Comparison of ENCODE assay signal across 8 cellular contexts in the genomic region with DNA sequence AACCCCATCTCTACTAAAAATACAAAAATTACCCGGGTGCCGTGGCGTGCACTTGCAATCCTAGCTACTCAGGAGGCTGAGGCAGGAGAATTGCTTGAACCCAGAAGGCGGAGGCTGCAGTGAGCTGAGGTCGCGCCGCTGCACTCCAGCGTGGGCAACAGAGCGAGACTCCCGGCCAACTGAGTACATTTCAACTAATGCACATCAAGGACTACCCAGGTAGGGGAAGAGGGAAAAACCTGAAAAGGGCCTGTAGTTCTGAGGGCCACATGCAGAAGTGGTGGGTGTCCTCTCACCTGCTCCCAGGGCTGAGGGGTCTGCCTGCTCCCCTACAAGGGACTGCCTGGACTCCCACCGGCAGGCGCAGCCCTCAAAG. TPM values are rescaled to one million over a fixed set of nuclear protein-coding genes. Genes with fewer than 3 reads are reported as not detected.
DNase-seq lines count a peak whose midpoint lies in the region; ATAC-seq, FAIRE-seq and TF ChIP-seq lines count a peak whose summit lies in the region.
"Had no signal": no experiment of that assay in that cellular context is flagged by ENCODE, and none has a peak within 500 bp of the region (broad histone marks: within the 10 kb centered on the region; RNA-seq: fewer than 3 reads in every experiment).

No MANE protein-coding gene starts in this region.

- peak overlapping the region in 3 of 5 donors; percentile 26 to 77 (median 72) for H3K27ac ChIP-seq in adrenal gland

- no peak for FAIRE-seq in GM12892 (lab: Jason Lieb, UNC)

- no peaks in the 10 kb centered on the region for H3K36me3 Mint-ChIP-seq in HFFc6 (ENCODE audit: low read depth)

- H3K27ac Mint-ChIP-seq in HFFc6 = peak overlapping the region; percentile 89
- peak overlapping the region; percentile 71 to 84 for H3K27ac Mint-ChIP-seq in stimulated activated naive CD8-positive, alpha-beta T cell treated with anti-CD3 and anti-CD28 coated beads, Interleukin-15, amount 100 ng/mL, for 72 hours

- TF ChIP-seq POLR2A in adrenal gland (IDR thresholded peaks at IDR 0.05) (no peak), GM12892 (IDR thresholded peaks at IDR 0.05; ENCODE audit: low read depth, low read length) (no peak)

- ATAC-seq in stimulated activated naive CD8-positive, alpha-beta T cell treated with anti-CD3 and anti-CD28 coated beads, Interleukin-15, amount 100 ng/mL, for 72 hours = no peak
- ATAC-seq in omental fat pad (ENCODE audit: low FRiP score) (no peak), HG02763 (IDR thresholded peaks at IDR 0.05; ENCODE audit: unreplicated experiment) (no peak)

- intact Hi-C loops in adrenal gland (cut with DNase I) = no loop called here

- WGBS in adrenal gland, 4 donors = 75 to 81% (median 79%) methylated on average over 12 of the region's 12 CpGs

- no peaks in the 10 kb centered on the region for H3K9me3 Mint-ChIP-seq in HFFc6
- H3K9me3 Mint-ChIP-seq in stimulated activated naive CD8-positive, alpha-beta T cell treated with anti-CD3 and anti-CD28 coated beads, Interleukin-15, amount 100 ng/mL, for 72 hours = no peaks in the 10 kb centered on the region

- H3K36me3 ChIP-seq in adrenal gland (replicated peaks in 1 of 2) = no peaks in the 10 kb centered on the region
- no peaks in the 10 kb centered on the region for H3K36me3 ChIP-seq in kidney epithelial cell (ENCODE audit: control insufficient read depth, insufficient read depth, low read length)

- peak overlapping the region in 1 of 4 donors; percentile 38 for H3K4me3 ChIP-seq in adrenal gland
- H3K4me3 ChIP-seq in kidney epithelial cell (ENCODE audit: low read depth, low read length) = peak overlapping the region; percentile 67

- H3K4me3 Mint-ChIP-seq in HFFc6 = peak overlapping the region; percentile 85
- peak overlapping the region; percentile 74 to 76 for H3K4me3 Mint-ChIP-seq in stimulated activated naive CD8-positive, alpha-beta T cell treated with anti-CD3 and anti-CD28 coated beads, Interleukin-15, amount 100 ng/mL, for 72 hours

- no peaks in the 10 kb centered on the region; the same call in 1 of the 2 replicates for H3K27me3 Mint-ChIP-seq in HFFc6 (ENCODE audit: insufficient read depth)
- peaks cover 4% of the 10 kb centered on the region for H3K27me3 Mint-ChIP-seq in stimulated activated naive CD8-positive, alpha-beta T cell treated with anti-CD3 and anti-CD28 coated beads, Interleukin-15, amount 100 ng/mL, for 72 hours

- H3K4me1 Mint-ChIP-seq in HFFc6 (ENCODE audit: low read depth) = peaks cover 69% of the 10 kb centered on the region
- peaks cover 53% of the 10 kb centered on the region for H3K4me1 Mint-ChIP-seq in stimulated activated naive CD8-positive, alpha-beta T cell treated with anti-CD3 and anti-CD28 coated beads, Interleukin-15, amount 100 ng/mL, for 72 hours

- H3K4me1 ChIP-seq in adrenal gland (replicated peaks in 1 of 2) = peaks cover 0 to 19% of the 10 kb centered on the region in 2 donors

- H3K9me3 ChIP-seq in adrenal gland (replicated peaks in 1 of 3) = no peaks in the 10 kb centered on the region

- DNase-seq in HFFc6 (no peak), adrenal gland (no peak), kidney epithelial cell (ENCODE audit: low read depth) (no peak), GM12892 (ENCODE audit: insufficient read length) (no peak), omental fat pad (ENCODE audit: low spot score) (no peak)
- no peak for DNase-seq in stimulated activated naive CD8-positive, alpha-beta T cell treated with anti-CD3 and anti-CD28 coated beads, Interleukin-15, amount 100 ng/mL, for 72 hours
- DNase-seq: SHP77 had no signal

- H3K27me3 ChIP-seq in adrenal gland = no peaks in the 10 kb centered on the region
- H3K27me3 ChIP-seq in kidney epithelial cell (ENCODE audit: control insufficient read depth, insufficient read depth, low read length) = no peaks in the 10 kb centered on the region

- TF ChIP-seq CTCF in HFFc6 (IDR thresholded peaks at IDR 0.05) (no peak), adrenal gland (IDR thresholded peaks at IDR 0.05) (no peak), kidney epithelial cell (IDR thresholded peaks at IDR 0.05; ENCODE audit: insufficient read depth, low read length, poor library complexity, severe bottlenecking) (no peak), omental fat pad (IDR thresholded peaks at IDR 0.05) (no peak)

RNA-seq across cellular contexts. Expression of a gene that starts 0.6 kb away (rescaled TPM):
- 10 to 100 TPM; 13.9 to 25.0 (median 21.1) TPM for total RNA-seq in HFFc6 (2021; fragmentation: NEBNext Ultra II Directional; extraction: Animal tissue kit (Norgen Biotek cat#: 25700))
- total RNA-seq in adrenal gland (1 to 10 TPM in 7 of 8 donors, under 1 TPM in 1; 0.91 to 3.0 (median 1.7) TPM), kidney epithelial cell (19.1 and 23.1 TPM in 2 replicates), omental fat pad (10 to 100 TPM; 12.0 to 22.7 (median 16.4) TPM)
- 1 to 10 TPM in 2 of 3 donors, under 1 TPM in 1; 0.77 to 3.9 (median 2.1) TPM for polyA plus RNA-seq in adrenal gland
- 1.0 TPM for polyA plus RNA-seq in GM12892 (2012; ENCODE audit: missing spikeins)

RNA-seq across cellular contexts. Expression of a gene that starts 22.6 kb away (rescaled TPM):
- total RNA-seq in HFFc6 (2021; fragmentation: NEBNext Ultra II Directional; extraction: Animal tissue kit (Norgen Biotek cat#: 25700)) = 10 to 100 TPM in 2 of 6 experiments, 1 to 10 TPM in 4; 9.1 to 11.7 (median 9.6) TPM
- total RNA-seq in adrenal gland (10 to 100 TPM in 1 of 8 donors, 1 to 10 TPM in 7; 4.9 to 13.8 (median 9.0) TPM), kidney epithelial cell (7.9 and 8.0 TPM in 2 replicates), omental fat pad (1 to 10 TPM; 3.1 to 7.7 (median 4.9) TPM)
- 1 to 10 TPM; 5.5 to 7.1 (median 5.8) TPM for polyA plus RNA-seq in adrenal gland
- polyA plus RNA-seq in GM12892 (2012; ENCODE audit: missing spikeins) = 4.8 TPM

RNA-seq across cellular contexts. Expression of a gene that starts 40.1 kb away (rescaled TPM):
- 10 to 100 TPM; 20.3 to 24.0 (median 21.3) TPM for total RNA-seq in HFFc6 (2021; fragmentation: NEBNext Ultra II Directional; extraction: Animal tissue kit (Norgen Biotek cat#: 25700))
- total RNA-seq in adrenal gland (10 to 100 TPM; 38.2 to 49.2 (median 41.8) TPM), kidney epithelial cell (15.6 and 19.2 TPM in 2 replicates), omental fat pad (10 to 100 TPM; 23.6 to 46.1 (median 34.6) TPM)
- 10 to 100 TPM; 20.6 to 52.4 (median 24.3) TPM for polyA plus RNA-seq in adrenal gland
- 9.9 TPM for polyA plus RNA-seq in GM12892 (2012; ENCODE audit: missing spikeins)

RNA-seq across cellular contexts. Expression of a gene that starts 40.4 kb away (rescaled TPM):
- total RNA-seq in HFFc6 (2021; fragmentation: NEBNext Ultra II Directional; extraction: Animal tissue kit (Norgen Biotek cat#: 25700)) = 100 to 1,000 TPM; 362 to 410 (median 386) TPM
- total RNA-seq in adrenal gland = 100 to 1,000 TPM; 215 to 452 (median 276) TPM
- polyA plus RNA-seq in adrenal gland = 100 to 1,000 TPM; 393 to 826 (median 646) TPM
- total RNA-seq in kidney epithelial cell = 247 and 275 TPM in 2 replicates
- 366 TPM for polyA plus RNA-seq in GM12892 (2012; ENCODE audit: missing spikeins)
- 100 to 1,000 TPM; 159 to 394 (median 233) TPM for total RNA-seq in omental fat pad

RNA-seq across cellular contexts. Expression of a gene that starts 44.4 kb away (rescaled TPM):
- total RNA-seq in HFFc6 (2021; fragmentation: NEBNext Ultra II Directional; extraction: Animal tissue kit (Norgen Biotek cat#: 25700)) = 10 to 100 TPM; 30.4 to 41.7 (median 36.3) TPM
- total RNA-seq in adrenal gland (100 to 1,000 TPM in 1 of 8 donors, 10 to 100 TPM in 7; 33.4 to 112 (median 62.9) TPM), kidney epithelial cell (107 and 114 TPM in 2 replicates), omental fat pad (100 to 1,000 TPM in 1 of 4 donors, 10 to 100 TPM in 3; 56.0 to 101 (median 68.6) TPM)
- 100 to 1,000 TPM in 2 of 3 donors, 10 to 100 TPM in 1; 20.6 to 124 (median 114) TPM for polyA plus RNA-seq in adrenal gland
- 33.8 TPM for polyA plus RNA-seq in GM12892 (2012; ENCODE audit: missing spikeins)
